ENCODE assay signal across 8 cellular contexts in genomic region chr14:90820958-90821357, GRCh38. TPM values are rescaled to one million over a fixed set of nuclear protein-coding genes. Genes with fewer than 3 reads are reported as not detected.
DNase-seq lines count a peak whose midpoint lies in the region; ATAC-seq and TF ChIP-seq lines count a peak whose summit lies in the region.

No MANE protein-coding gene starts in this region.

- peaks cover 6% of the 10 kb centered on the region for H3K36me3 Mint-ChIP-seq in T-helper 2 cell treated with Interferon-gamma antibody and Interleukin-4, amounts not matched to agents 5 μg/mL and 100 μg/mL, for 36 hours (ENCODE audit: low read depth)

- no peak overlapping the region for H3K4me3 ChIP-seq in left lung

- H3K4me1 ChIP-seq in left lung, result no peaks in the 10 kb centered on the region

- H3K9me3 Mint-ChIP-seq in T-helper 2 cell treated with Interferon-gamma antibody and Interleukin-4, amounts not matched to agents 5 μg/mL and 100 μg/mL, for 36 hours, result peaks cover 19% of the 10 kb centered on the region

- H3K4me1 Mint-ChIP-seq in T-helper 2 cell treated with Interferon-gamma antibody and Interleukin-4, amounts not matched to agents 5 μg/mL and 100 μg/mL, for 36 hours (ENCODE audit: low read depth), result peaks cover 6% of the 10 kb centered on the region

- H3K27ac ChIP-seq in angular gyrus (ENCODE audit: low read depth, low read length) (peak overlapping the region; percentile 29), left lung (no peak overlapping the region)

- peaks cover 0 to 27% of the 10 kb centered on the region in 2 donors for H3K9me3 ChIP-seq in left lung

- H3K36me3 ChIP-seq in left lung, result no peaks in the 10 kb centered on the region

- intact Hi-C loops in left lung (cut with DNase I), result no loop called here

- peaks cover 18% of the 10 kb centered on the region for H3K27me3 Mint-ChIP-seq in T-helper 2 cell treated with Interferon-gamma antibody and Interleukin-4, amounts not matched to agents 5 μg/mL and 100 μg/mL, for 36 hours (ENCODE audit: low read depth)

- in situ Hi-C loops in GM13977 (cut with MboI; ENCODE audit: low pct_unique_long_range_greater_than_20kb, low sequenced_read_pairs, unreplicated experiment), result no loop called here

- no peaks in the 10 kb centered on the region for H3K27me3 ChIP-seq in left lung

- DNase-seq in GM13977 (ENCODE audit: low spot score), result peak; percentile 74
- DNase-seq in T-helper 2 cell treated with Interferon-gamma antibody and Interleukin-4, amounts not matched to agents 5 μg/mL and 100 μg/mL, for 36 hours (ENCODE audit: low spot score), result peak; percentile 78
- DNase-seq in stimulated activated CD4-positive, alpha-beta T cell treated with anti-CD3 and anti-CD28 coated beads, Interleukin-1b, Interleukin-23, amount 100 ng/mL, for 48 hours, result peak; percentile 88
- no peak for DNase-seq in NCI-H1048 (lab: John Stamatoyannopoulos, UW)
- no peak for DNase-seq in left lung
- no peak for DNase-seq in NCI-H2196 (lab: John Stamatoyannopoulos, UW; ENCODE audit: unreplicated experiment)

- H3K27ac Mint-ChIP-seq in T-helper 2 cell treated with Interferon-gamma antibody and Interleukin-4, amounts not matched to agents 5 μg/mL and 100 μg/mL, for 36 hours, result no peak overlapping the region

- no peak overlapping the region for H3K4me3 Mint-ChIP-seq in T-helper 2 cell treated with Interferon-gamma antibody and Interleukin-4, amounts not matched to agents 5 μg/mL and 100 μg/mL, for 36 hours

- ATAC-seq in HG02938 (IDR thresholded peaks at IDR 0.05; ENCODE audit: unreplicated experiment) (peak; percentile 80), left lung (no peak)

- TF ChIP-seq CTCF in GM13977 (IDR thresholded peaks at IDR 0.05; ENCODE audit: extremely low read depth, insufficient read depth, missing control alignments) (no peak), left lung (IDR thresholded peaks at IDR 0.05) (no peak)

RNA-seq across cellular contexts. Expression of gene TTC7B, which starts 4.7 kb away (rescaled TPM):
- 10 to 100 TPM; 26.8 to 33.1 TPM for total RNA-seq in left lung

Comparison
In these comparisons a context has a peak if more than half of its experiments do, and no peak if none do; other contexts are left out.
1. DNase-seq: peak in GM13977 (single experiment), T-helper 2 cell treated with Interferon-gamma antibody and Interleukin-4, amounts not matched to agents 5 μg/mL and 100 μg/mL, for 36 hours (single experiment) and stimulated activated CD4-positive, alpha-beta T cell treated with anti-CD3 and anti-CD28 coated beads, Interleukin-1b, Interleukin-23, amount 100 ng/mL, for 48 hours (single experiment); none in NCI-H1048 (single experiment), left lung (0 of 2) and NCI-H2196 (single experiment).